In the genomic region with DNA sequence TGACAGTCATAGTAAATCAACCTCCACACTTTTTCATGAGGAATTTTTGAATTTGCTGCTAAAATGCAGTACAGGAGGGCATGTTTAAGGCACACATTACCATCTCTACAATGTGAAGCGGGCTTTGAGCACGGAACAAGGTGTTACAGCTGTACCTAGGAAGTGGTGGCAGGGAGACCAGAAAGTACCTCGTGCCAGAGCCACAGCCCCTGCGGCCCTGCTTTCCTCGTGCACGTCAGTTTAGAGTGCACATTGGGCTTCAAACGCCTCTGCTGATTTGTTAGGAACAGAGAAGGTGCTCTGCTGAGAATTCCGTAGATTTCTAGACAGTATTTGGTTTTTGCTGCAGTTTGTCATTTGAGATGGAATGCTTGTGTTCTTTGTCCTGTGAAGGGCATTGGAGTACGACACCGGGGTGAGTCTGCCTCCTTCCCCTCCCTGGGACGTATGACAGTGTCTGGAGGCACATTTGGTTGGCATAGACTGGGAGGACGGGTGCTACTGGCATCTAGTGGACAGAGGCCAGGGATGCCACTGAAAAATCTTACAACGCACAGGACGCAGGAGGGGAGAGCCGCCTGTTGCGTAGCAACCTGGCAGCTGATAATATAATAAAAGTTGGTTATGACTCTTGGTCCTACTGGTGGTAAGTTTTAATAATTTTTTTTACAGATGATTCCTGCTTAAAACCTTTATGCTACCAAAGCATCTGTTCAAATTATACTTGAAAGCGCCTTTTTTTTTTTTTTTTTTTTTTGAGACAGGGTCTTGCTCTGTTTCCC, we compare ENCODE assay signal across 9 cellular contexts. TPM values are rescaled to one million over a fixed set of nuclear protein-coding genes. Genes with fewer than 3 reads are reported as not detected.
DNase-seq lines count a peak whose midpoint lies in the region; ATAC-seq and TF ChIP-seq lines count a peak whose summit lies in the region.
"Had no signal": no experiment of that assay in that cellular context is flagged by ENCODE, and none has a peak within 500 bp of the region (broad histone marks: within the 10 kb centered on the region; RNA-seq: fewer than 3 reads in every experiment).

No MANE protein-coding gene starts in this region.

- H3K36me3 ChIP-seq in BLaER1: peaks cover 34% of the 10 kb centered on the region
- H3K36me3 ChIP-seq in HCT116 (ENCODE audit: control insufficient read depth in 1 of 2, insufficient read depth in 2 of 2, low read length in 2 of 2): no peaks in the 10 kb centered on the region; a peak in 1 of 4 replicates
- H3K36me3 ChIP-seq in parathyroid adenoma (ENCODE audit: control insufficient read depth, insufficient read depth, low read length): no peaks in the 10 kb centered on the region
- H3K36me3 ChIP-seq: ovary had no signal

- intact Hi-C loops in HCT116 (cut with micrococcal nuclease): loop anchor here (5.0 kb wide), 1 partner anchor 36 kb away; no protein-coding TSS in a partner anchor

- BruUV-seq in HCT116 (replicated peaks; lab: Mats Ljungman, UMichigan): no TSS peak

- H3K9me3 ChIP-seq in BLaER1 (no peaks in the 10 kb centered on the region), HCT116 (ENCODE audit: control insufficient read depth in 1 of 2, insufficient read depth in 1 of 2, low read depth in 1 of 2, low read length in 2 of 2) (no peaks in the 10 kb centered on the region), parathyroid adenoma (ENCODE audit: control insufficient read depth, low read length) (no peaks in the 10 kb centered on the region)
- H3K9me3 ChIP-seq: ovary had no signal

- peaks cover 100% of the 10 kb centered on the region for H3K79me2 ChIP-seq in HCT116 (ENCODE audit: insufficient read depth, low read length)
- H3K79me2 ChIP-seq in parathyroid adenoma: peaks cover 64% of the 10 kb centered on the region

- no peaks in the 10 kb centered on the region for H3K36me3 Mint-ChIP-seq in glutamatergic neuron (ENCODE audit: unreplicated experiment)

- no peak overlapping the region for H2AFZ ChIP-seq in HCT116 (ENCODE audit: low read depth, low read length, poor library complexity, severe bottlenecking)
- H2AFZ ChIP-seq in parathyroid adenoma: peak overlapping the region; percentile 34

- H3K27me3 ChIP-seq in BLaER1 (no peaks in the 10 kb centered on the region), HCT116 (ENCODE audit: insufficient read depth, low read length) (no peaks in the 10 kb centered on the region), parathyroid adenoma (ENCODE audit: control insufficient read depth, insufficient read depth, low read length) (no peaks in the 10 kb centered on the region)
- H3K27me3 ChIP-seq: ovary had no signal

- H3K4me2 ChIP-seq in BLaER1 (peak overlapping the region; percentile 60), HCT116 (ENCODE audit: low read length) (peak overlapping the region; percentile 18), parathyroid adenoma (ENCODE audit: low read length) (peak overlapping the region; percentile 8)

- H3K27ac Mint-ChIP-seq in glutamatergic neuron (ENCODE audit: unreplicated experiment): no peak overlapping the region

- RAD21 ChIA-PET in HCT116 (lab: Charles Lee; ENCODE audit: low non-redundant PET in 1 of 2, low total read pairs in 2 of 2, uncharacterized antibody in 2 of 2, unreplicated experiment in 2 of 2): no interaction called here

- CTCF ChIA-PET in HCT116 (lab: Charles Lee): interaction anchor here (1.2 to 1.6 kb wide), 2 partner anchors 11 to 23 kb away, joined by 3 to 5 read pairs; no protein-coding TSS in a partner anchor

- peaks cover 4% of the 10 kb centered on the region for H3K27me3 Mint-ChIP-seq in glutamatergic neuron (ENCODE audit: unreplicated experiment)

- no peak overlapping the region for H3K4me3 Mint-ChIP-seq in glutamatergic neuron (ENCODE audit: unreplicated experiment)

- ATAC-seq in HCT116: peak; percentile 90
- no peak for ATAC-seq in GM19351 (IDR thresholded peaks at IDR 0.05; ENCODE audit: unreplicated experiment)
- ATAC-seq in GM18505 (IDR thresholded peaks at IDR 0.05; ENCODE audit: unreplicated experiment): no peak

- peak; percentile 31 for DNase-seq in HCT116 (ENCODE audit: low read depth, low spot score)
- peak; percentile 77 for DNase-seq in SW480 (ENCODE audit: low spot score)
- DNase-seq in fibroblast of pulmonary artery (ENCODE audit: low read depth): peak; percentile 30
- no peak for DNase-seq in glutamatergic neuron

- H3K9me2 ChIP-seq in HCT116 (ENCODE audit: insufficient read depth): no peaks in the 10 kb centered on the region

- no peak overlapping the region; the same call in 1 of the 2 replicates for H3K9ac ChIP-seq in BLaER1
- peak overlapping the region; percentile 18; the same call in 1 of the 2 replicates for H3K9ac ChIP-seq in HCT116 (ENCODE audit: low read length)
- no peak overlapping the region for H3K9ac ChIP-seq in parathyroid adenoma

- H3K27ac ChIP-seq in BLaER1: no peak overlapping the region
- 0 out of 2 replicates have a peak overlapping the region, but pooled peaks have one; percentile 10 for H3K27ac ChIP-seq in HCT116 (ENCODE audit: low read depth, low read length)
- peak overlapping the region; percentile 79 for H3K27ac ChIP-seq in parathyroid adenoma
- H3K27ac ChIP-seq: ovary had no signal

- POLR2A ChIA-PET in HCT116 (lab: Charles Lee): no interaction called here

- no peak; the same call in 1 of the 2 replicates for TF ChIP-seq RAD21 in HCT116 (IDR thresholded peaks at IDR 0.05; ENCODE audit: low read depth)

- H3K4me1 ChIP-seq in BLaER1 (peaks cover 97% of the 10 kb centered on the region), HCT116 (ENCODE audit: control insufficient read depth in 1 of 2, insufficient read depth in 2 of 2, low read length in 2 of 2) (peaks cover 22 to 61% of the 10 kb centered on the region in 2 experiments), parathyroid adenoma (peaks cover 33% of the 10 kb centered on the region)

- no peak for TF ChIP-seq POLR2A in HCT116 (IDR thresholded peaks at IDR 0.05; ENCODE audit: borderline replicate concordance, extremely low read depth, insufficient read depth, insufficient read length)
- no peak for TF ChIP-seq POLR2A in GM18505 (IDR thresholded peaks at IDR 0.05; ENCODE audit: borderline replicate concordance, extremely low read depth, insufficient read depth, insufficient read length)

- no peaks in the 10 kb centered on the region for H3K9me3 Mint-ChIP-seq in glutamatergic neuron (ENCODE audit: unreplicated experiment)

- TF ChIP-seq CTCF in HCT116 (IDR thresholded peaks at IDR 0.05 in 2 of 3, conservative IDR thresholded peaks at IDR 0.05 in 1 of 3; ENCODE audit: borderline replicate concordance in 1 of 3, insufficient read depth in 1 of 3, low read depth in 2 of 3, low read length in 2 of 3): peak in 2 of 3 experiments; percentile 64 to 70; a peak in 4 of 6 replicates
- peak; percentile 16 for TF ChIP-seq CTCF in fibroblast of pulmonary artery (IDR thresholded peaks at IDR 0.05; ENCODE audit: low read length, missing control alignments)
- peak; percentile 82 for TF ChIP-seq CTCF in parathyroid adenoma (IDR thresholded peaks at IDR 0.05)
- TF ChIP-seq CTCF in glutamatergic neuron (IDR thresholded peaks at IDR 0.05; ENCODE audit: partially characterized antibody, unreplicated experiment): no peak

- peaks cover 35% of the 10 kb centered on the region for H3K4me1 Mint-ChIP-seq in glutamatergic neuron (ENCODE audit: low read depth, unreplicated experiment)

- H4K20me1 ChIP-seq in BLaER1 (peaks cover 100% of the 10 kb centered on the region), HCT116 (ENCODE audit: insufficient read depth) (peaks cover 59% of the 10 kb centered on the region; the same call in 1 of the 2 replicates)

- no peak overlapping the region for H3K4me3 ChIP-seq in BLaER1
- no peak overlapping the region for H3K4me3 ChIP-seq in HCT116 (replicated peaks in 1 of 2; ENCODE audit: low read depth in 1 of 2, low read length in 2 of 2)
- H3K4me3 ChIP-seq in fibroblast of pulmonary artery (replicated peaks; ENCODE audit: low read depth, low read length): no peak overlapping the region
- peak overlapping the region; percentile 19 for H3K4me3 ChIP-seq in parathyroid adenoma (ENCODE audit: low read depth, low read length)
- H3K4me3 ChIP-seq: ovary had no signal

TF ChIP-seq in HCT116, 20 proteins besides CTCF, POLR2A, EP300 and RAD21:
- TF ChIP-seq, protein P1, sequence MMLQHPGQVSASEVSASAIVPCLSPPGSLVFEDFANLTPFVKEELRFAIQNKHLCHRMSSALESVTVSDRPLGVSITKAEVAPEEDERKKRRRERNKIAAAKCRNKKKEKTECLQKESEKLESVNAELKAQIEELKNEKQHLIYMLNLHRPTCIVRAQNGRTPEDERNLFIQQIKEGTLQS (IDR thresholded peaks at IDR 0.05): no peak
- TF ChIP-seq MAX (IDR thresholded peaks at IDR 0.05): no peak
- no peak for TF ChIP-seq SP1 (IDR thresholded peaks at IDR 0.05; ENCODE audit: low read depth)
- no peak for TF ChIP-seq CBX3 (IDR thresholded peaks at IDR 0.05; ENCODE audit: low read depth)

RNA-seq across cellular contexts. Expression of gene FOXK2, which starts 9.1 kb away (rescaled TPM):
- total RNA-seq in HCT116 (2021; ENCODE audit: unreplicated experiment) (122 TPM), glutamatergic neuron (ENCODE audit: unreplicated experiment) (95.7 TPM)
- 55.3 and 55.9 TPM in 2 replicates for polyA plus RNA-seq in HCT116 (2012)

Comparison
In these comparisons a context has a peak if more than half of its experiments do, and no peak if none do; other contexts are left out.
1. H3K4me2 ChIP-seq: peak in every context shown above with its lines; median percentile 60 in BLaER1; 18 in HCT116; 8 in parathyroid adenoma.